Comparison of ENCODE assay signal across 27 cellular contexts in genomic region chr20:48309293-48309692, GRCh38.
"Had no signal": no experiment of that assay in that cellular context is flagged by ENCODE, and none has a peak within 500 bp of the region (broad histone marks: within the 10 kb centered on the region; RNA-seq: fewer than 3 reads in every experiment).

No MANE protein-coding gene starts in this region.

- H3K27ac Mint-ChIP-seq: activated CD8-positive, alpha-beta T cell treated with anti-CD3 and anti-CD28 coated beads, Interleukin-2, amount 10 ng/mL, durations not matched to agents 7 days and 5 days; activated naive CD4-positive, alpha-beta T cell treated with anti-CD3 and anti-CD28 coated beads, Interleukin-2, amount 50 U/mL, for 72 hours; activated naive CD8-positive, alpha-beta T cell treated with anti-CD3 and anti-CD28 coated beads, Interleukin-2, amount 50 U/mL, for 24 hours had no signal

- H3K9me3 ChIP-seq: ascending aorta, body of pancreas, Peyer's patch had no signal

- H3K27ac ChIP-seq: ascending aorta, body of pancreas, Peyer's patch, SK-N-MC, VCaP had no signal

- H3K4me3 ChIP-seq: ascending aorta, body of pancreas, Peyer's patch, SK-N-MC had no signal

- H3K4me3 Mint-ChIP-seq: activated CD8-positive, alpha-beta T cell treated with anti-CD3 and anti-CD28 coated beads, Interleukin-2, amount 10 ng/mL, durations not matched to agents 7 days and 5 days; activated naive CD8-positive, alpha-beta T cell treated with anti-CD3 and anti-CD28 coated beads, Interleukin-2, amount 50 U/mL, for 24 hours; activated T-cell treated with anti-CD3 and anti-CD28 coated beads, Interleukin-2, amount 50 U/mL, for 4 hours; central memory CD8-positive, alpha-beta T cell; T-cell had no signal

- H3K27me3 ChIP-seq: ascending aorta, body of pancreas, Peyer's patch had no signal

- H3K9me3 Mint-ChIP-seq: activated naive CD4-positive, alpha-beta T cell treated with anti-CD3 and anti-CD28 coated beads, Interleukin-2, amount 50 U/mL, for 72 hours; activated naive CD8-positive, alpha-beta T cell treated with anti-CD3 and anti-CD28 coated beads, Interleukin-2, amount 50 U/mL, for 24 hours; activated T-cell treated with anti-CD3 and anti-CD28 coated beads, Interleukin-2, amount 50 U/mL, for 4 hours; central memory CD8-positive, alpha-beta T cell; T-cell had no signal

- DNase-seq: activated CD4-positive, alpha-beta T cell treated with anti-CD3 and anti-CD28 coated beads for 4 hours; activated CD4-positive, alpha-beta T cell treated with anti-CD3 and anti-CD28 coated beads, Interleukin-2, amount 50 U/mL, for 4 hours; activated CD8-positive, alpha-beta T cell treated with anti-CD3 and anti-CD28 coated beads, Interleukin-2, amount 10 ng/mL, durations not matched to agents 7 days and 5 days; activated effector memory CD4-positive, alpha-beta T cell treated with anti-CD3 and anti-CD28 coated beads, Interleukin-2, amount 50 U/mL, for 16 hours; activated naive CD4-positive, alpha-beta T cell treated with Interleukin-2 at 50 U/mL for 16 hours; activated naive CD8-positive, alpha-beta T cell treated with anti-CD3 and anti-CD28 coated beads, Interleukin-2, amount 50 U/mL, for 24 hours; activated T-cell treated with anti-CD3 and anti-CD28 coated beads, Interleukin-2, amount 50 U/mL, for 4 hours; amniotic stem cell; body of pancreas; Karpas-422; MM.1S; NCI-H1105; NCI-H1436; NCI-H1694 treated with DMSO at 0.1 percent for 48 hours; NCI-H2029 treated with DMSO at 0.1 percent for 48 hours; NCI-H510A treated with DMSO at 0.1 percent for 48 hours; Peyer's patch; SHP77 treated with DMSO at 0.1 percent for 48 hours; T-cell; T-helper 2 cell; T1000 had no signal

- H3K4me1 Mint-ChIP-seq: activated naive CD8-positive, alpha-beta T cell treated with anti-CD3 and anti-CD28 coated beads, Interleukin-2, amount 50 U/mL, for 24 hours; central memory CD8-positive, alpha-beta T cell; T-cell had no signal

- H3K36me3 Mint-ChIP-seq: activated naive CD4-positive, alpha-beta T cell treated with anti-CD3 and anti-CD28 coated beads, Interleukin-2, amount 50 U/mL, for 72 hours; T-cell had no signal

- FAIRE-seq: TTC549 had no signal

- H3K36me3 ChIP-seq: ascending aorta, Peyer's patch had no signal

- ATAC-seq: activated CD8-positive, alpha-beta T cell treated with anti-CD3 and anti-CD28 coated beads, Interleukin-2, amount 10 ng/mL, durations not matched to agents 7 days and 5 days; activated naive CD4-positive, alpha-beta T cell treated with anti-CD3 and anti-CD28 coated beads, Interleukin-2, amount 50 U/mL, for 72 hours; activated naive CD8-positive, alpha-beta T cell treated with anti-CD3 and anti-CD28 coated beads, Interleukin-2, amount 50 U/mL, for 24 hours; activated T-cell treated with anti-CD3 and anti-CD28 coated beads, Interleukin-2, amount 50 U/mL, for 4 hours; body of pancreas; T-cell had no signal
